In genomic region chr16:30663038-30663437, GRCh38 we compare ENCODE assay signal across 18 cellular contexts. TPM values are rescaled to one million over a fixed set of nuclear protein-coding genes. Genes with fewer than 3 reads are reported as not detected.
A peak's percentile ranks its signal among the peaks of the same experiment; 100 is the strongest.
DNase-seq lines count a peak whose midpoint lies in the region; ATAC-seq and TF ChIP-seq lines count a peak whose summit lies in the region.
"Had no signal": no experiment of that assay in that cellular context is flagged by ENCODE, and none has a peak within 500 bp of the region (broad histone marks: within the 10 kb centered on the region; RNA-seq: fewer than 3 reads in every experiment).

No MANE protein-coding gene starts in this region.

- intact Hi-C loops in activated CD4-positive, alpha-beta T cell treated with anti-CD3 and anti-CD28 coated beads, Interleukin-2, amount 10 ng/mL, durations not matched to agents 24 days and 14 days (cut with micrococcal nuclease) = no loop called here

- TF ChIP-seq CTCF in GM10266 (IDR thresholded peaks at IDR 0.05; ENCODE audit: control insufficient read depth, insufficient read depth, low read depth, missing control alignments) (no peak), neural crest cell (conservative IDR thresholded peaks at IDR 0.05) (no peak)

- peak overlapping the region; percentile 29 for H3K4me3 Mint-ChIP-seq in activated CD4-positive, alpha-beta T cell treated with anti-CD3 and anti-CD28 coated beads, Interleukin-2, amount 10 ng/mL, durations not matched to agents 24 days and 14 days
- peak overlapping the region; percentile 10 for H3K4me3 Mint-ChIP-seq in activated naive CD8-positive, alpha-beta T cell treated with anti-CD3 and anti-CD28 coated beads, Interleukin-2, amount 10 ng/mL, durations not matched to agents 7 days and 5 days
- peak overlapping the region; percentile 74 for H3K4me3 Mint-ChIP-seq in neural crest cell

- H3K4me1 Mint-ChIP-seq in activated CD4-positive, alpha-beta T cell treated with anti-CD3 and anti-CD28 coated beads, Interleukin-2, amount 10 ng/mL, durations not matched to agents 24 days and 14 days = peaks cover 29% of the 10 kb centered on the region
- peaks cover 32% of the 10 kb centered on the region for H3K4me1 Mint-ChIP-seq in activated naive CD8-positive, alpha-beta T cell treated with anti-CD3 and anti-CD28 coated beads, Interleukin-2, amount 10 ng/mL, durations not matched to agents 7 days and 5 days
- peaks cover 27% of the 10 kb centered on the region for H3K4me1 Mint-ChIP-seq in neural crest cell

- POLR2A ChIA-PET in activated naive CD8-positive, alpha-beta T cell treated with anti-CD3 and anti-CD28 coated beads, Interleukin-2, amount 10 ng/mL, durations not matched to agents 7 days and 5 days (lab: Charles Lee) = no interaction called here

- DNase-seq in activated CD4-positive, alpha-beta T cell treated with anti-CD3 and anti-CD28 coated beads, Interleukin-2, amount 10 ng/mL, durations not matched to agents 24 days and 14 days = no peak
- DNase-seq in activated CD4-positive, alpha-beta T cell treated with anti-CD3 and anti-CD28 coated beads, Interleukin-2, amount 50 U/mL, for 1 hour = no peak
- DNase-seq in GM10266 (ENCODE audit: extremely low spot score) (peak; percentile 2), neural crest cell (ENCODE audit: low read depth, low spot score) (no peak), SW 1271 (lab: John Stamatoyannopoulos, UW) (no peak), HPDE6-E6E7 (ENCODE audit: extremely low spot score) (no peak)
- DNase-seq in activated naive CD8-positive, alpha-beta T cell treated with anti-CD3 and anti-CD28 coated beads, Interleukin-2, amount 10 ng/mL, durations not matched to agents 7 days and 5 days = no peak
- DNase-seq: amygdala, foreskin keratinocyte, GM23248, NCI-H1092 treated with DMSO at 0.1 percent for 48 hours, NCI-H69, stomach had no signal

- H3K27ac Mint-ChIP-seq in activated CD4-positive, alpha-beta T cell treated with anti-CD3 and anti-CD28 coated beads, Interleukin-2, amount 10 ng/mL, durations not matched to agents 24 days and 14 days = peak overlapping the region; percentile 65
- no peak overlapping the region for H3K27ac Mint-ChIP-seq in activated naive CD8-positive, alpha-beta T cell treated with anti-CD3 and anti-CD28 coated beads, Interleukin-2, amount 10 ng/mL, durations not matched to agents 7 days and 5 days
- H3K27ac Mint-ChIP-seq in neural crest cell (ENCODE audit: unreplicated experiment) = no peak overlapping the region

- no peak for ATAC-seq in activated naive CD8-positive, alpha-beta T cell treated with anti-CD3 and anti-CD28 coated beads, Interleukin-2, amount 10 ng/mL, durations not matched to agents 7 days and 5 days (ENCODE audit: low read depth)
- no peak for ATAC-seq in HG03175 (IDR thresholded peaks at IDR 0.05; ENCODE audit: unreplicated experiment)
- ATAC-seq: foreskin keratinocyte, left lobe of liver, Panc1, psoas muscle, SK-N-SH treated with all-trans-retinoic acid at 6 μM for 48 hours had no signal

- H3K27me3 Mint-ChIP-seq in activated CD4-positive, alpha-beta T cell treated with anti-CD3 and anti-CD28 coated beads, Interleukin-2, amount 10 ng/mL, durations not matched to agents 24 days and 14 days = no peaks in the 10 kb centered on the region
- no peaks in the 10 kb centered on the region for H3K27me3 Mint-ChIP-seq in activated naive CD8-positive, alpha-beta T cell treated with anti-CD3 and anti-CD28 coated beads, Interleukin-2, amount 10 ng/mL, durations not matched to agents 7 days and 5 days
- peaks cover 2% of the 10 kb centered on the region for H3K27me3 Mint-ChIP-seq in neural crest cell (ENCODE audit: low read depth)

- H3K9me3 Mint-ChIP-seq in activated CD4-positive, alpha-beta T cell treated with anti-CD3 and anti-CD28 coated beads, Interleukin-2, amount 10 ng/mL, durations not matched to agents 24 days and 14 days = no peaks in the 10 kb centered on the region
- no peaks in the 10 kb centered on the region for H3K9me3 Mint-ChIP-seq in activated naive CD8-positive, alpha-beta T cell treated with anti-CD3 and anti-CD28 coated beads, Interleukin-2, amount 10 ng/mL, durations not matched to agents 7 days and 5 days
- H3K9me3 Mint-ChIP-seq in neural crest cell = no peaks in the 10 kb centered on the region

- H3K36me3 Mint-ChIP-seq in activated CD4-positive, alpha-beta T cell treated with anti-CD3 and anti-CD28 coated beads, Interleukin-2, amount 10 ng/mL, durations not matched to agents 24 days and 14 days (ENCODE audit: low read depth) = peaks cover 71% of the 10 kb centered on the region
- peaks cover 40% of the 10 kb centered on the region for H3K36me3 Mint-ChIP-seq in activated naive CD8-positive, alpha-beta T cell treated with anti-CD3 and anti-CD28 coated beads, Interleukin-2, amount 10 ng/mL, durations not matched to agents 7 days and 5 days
- H3K36me3 Mint-ChIP-seq in neural crest cell (ENCODE audit: low read depth) = peaks cover 13% of the 10 kb centered on the region

RNA-seq across cellular contexts. Expression of gene FBRS, which starts 4.8 kb away (rescaled TPM):
- total RNA-seq in activated CD4-positive, alpha-beta T cell treated with anti-CD3 and anti-CD28 coated beads, Interleukin-2, amount 10 ng/mL, durations not matched to agents 24 days and 14 days = 121 and 124 TPM in 2 replicates
- total RNA-seq in activated naive CD8-positive, alpha-beta T cell treated with anti-CD3 and anti-CD28 coated beads, Interleukin-2, amount 10 ng/mL, durations not matched to agents 7 days and 5 days = 100 to 1,000 TPM; 140 to 143 TPM
- total RNA-seq in neural crest cell = 63.6 and 67.1 TPM in 2 replicates

RNA-seq across cellular contexts. Expression of gene PRR14, which starts 12.3 kb away (rescaled TPM):
- 82.2 and 86.7 TPM in 2 replicates for total RNA-seq in activated CD4-positive, alpha-beta T cell treated with anti-CD3 and anti-CD28 coated beads, Interleukin-2, amount 10 ng/mL, durations not matched to agents 24 days and 14 days
- 10 to 100 TPM; 89.7 to 97.1 TPM for total RNA-seq in activated naive CD8-positive, alpha-beta T cell treated with anti-CD3 and anti-CD28 coated beads, Interleukin-2, amount 10 ng/mL, durations not matched to agents 7 days and 5 days
- 62.8 and 67.0 TPM in 2 replicates for total RNA-seq in neural crest cell

RNA-seq across cellular contexts. Expression of gene SRCAP, which starts 35.9 kb away (rescaled TPM):
- total RNA-seq in activated CD4-positive, alpha-beta T cell treated with anti-CD3 and anti-CD28 coated beads, Interleukin-2, amount 10 ng/mL, durations not matched to agents 24 days and 14 days = 90.4 and 91.6 TPM in 2 replicates
- 10 to 100 TPM; 89.4 to 92.2 TPM for total RNA-seq in activated naive CD8-positive, alpha-beta T cell treated with anti-CD3 and anti-CD28 coated beads, Interleukin-2, amount 10 ng/mL, durations not matched to agents 7 days and 5 days
- total RNA-seq in neural crest cell = 94.5 and 100.0 TPM in 2 replicates

RNA-seq across cellular contexts. Expression of gene ZNF689, which starts 52.8 kb away (rescaled TPM):
- 14.0 and 14.6 TPM in 2 replicates for total RNA-seq in activated CD4-positive, alpha-beta T cell treated with anti-CD3 and anti-CD28 coated beads, Interleukin-2, amount 10 ng/mL, durations not matched to agents 24 days and 14 days
- total RNA-seq in activated naive CD8-positive, alpha-beta T cell treated with anti-CD3 and anti-CD28 coated beads, Interleukin-2, amount 10 ng/mL, durations not matched to agents 7 days and 5 days = 10 to 100 TPM; 12.7 to 14.4 TPM
- 23.0 and 23.2 TPM in 2 replicates for total RNA-seq in neural crest cell

Comparison
In these comparisons a context has a peak if more than half of its experiments do, and no peak if none do; other contexts are left out.
1. H3K4me3 Mint-ChIP-seq: peak in every context shown above with its lines; median percentile 74 in neural crest cell; 29 in activated CD4-positive, alpha-beta T cell treated with anti-CD3 and anti-CD28 coated beads, Interleukin-2, amount 10 ng/mL, durations not matched to agents 24 days and 14 days; 10 in activated naive CD8-positive, alpha-beta T cell treated with anti-CD3 and anti-CD28 coated beads, Interleukin-2, amount 10 ng/mL, durations not matched to agents 7 days and 5 days.